20 cellular contexts compared by ENCODE assay signal in genomic region chr6:47595785-47596184, GRCh38.
DNase-seq lines count a peak whose midpoint lies in the region; ATAC-seq and TF ChIP-seq lines count a peak whose summit lies in the region.
"Had no signal": no experiment of that assay in that cellular context is flagged by ENCODE, and none has a peak within 500 bp of the region (broad histone marks: within the 10 kb centered on the region; RNA-seq: fewer than 3 reads in every experiment).

No MANE protein-coding gene starts in this region.

- no TSS peak for BruUV-seq in PC-9 (replicated peaks; lab: Mats Ljungman, UMichigan)

- in situ Hi-C loops in gastrocnemius medialis (cut with MboI; ENCODE audit: low sequenced_read_pairs in 4 of 4) = loop anchor here in 1 of 4 donors (25.0 kb wide), 1 partner anchor 183 kb away; no protein-coding TSS in a partner anchor

- H3K9me2 ChIP-seq in PC-9 (ENCODE audit: insufficient read depth) = no peaks in the 10 kb centered on the region

- no peaks in the 10 kb centered on the region for H3K27me3 ChIP-seq in PC-9 (ENCODE audit: insufficient read depth, low read depth)
- H3K27me3 ChIP-seq in gastrocnemius medialis = no peaks in the 10 kb centered on the region
- H3K27me3 ChIP-seq in left ventricle myocardium inferior (ENCODE audit: low read depth) = no peaks in the 10 kb centered on the region
- H3K27me3 ChIP-seq: BLaER1 treated with 17β-estradiol and CSF1 and Interleukin-3, amounts not matched to agents 10 nM and 100 nM; Peyer's patch had no signal

- H3K36me3 ChIP-seq in PC-9 (ENCODE audit: low read depth) = peaks cover 59% of the 10 kb centered on the region; the same call in 1 of the 2 replicates
- peaks cover 0 to 9% of the 10 kb centered on the region in 2 donors for H3K36me3 ChIP-seq in gastrocnemius medialis
- H3K36me3 ChIP-seq in left ventricle myocardium inferior = peaks cover 43% of the 10 kb centered on the region

- intact Hi-C loops in PC-9 (cut with micrococcal nuclease; ENCODE audit: unreplicated experiment) = no loop called here
- intact Hi-C loops in gastrocnemius medialis (cut with DNase I; ENCODE audit: low total_unique reads) = loop anchor here (10.0 kb wide), 1 partner anchor 181 kb away; no protein-coding TSS in a partner anchor
- intact Hi-C loops in left ventricle myocardium inferior (cut with micrococcal nuclease) = no loop called here

- no peaks in the 10 kb centered on the region for H3K9me3 ChIP-seq in PC-9 (ENCODE audit: insufficient read depth, low read depth)
- no peaks in the 10 kb centered on the region for H3K9me3 ChIP-seq in gastrocnemius medialis
- no peaks in the 10 kb centered on the region for H3K9me3 ChIP-seq in left ventricle myocardium inferior (replicated peaks)
- H3K9me3 ChIP-seq: BLaER1 treated with 17β-estradiol and CSF1 and Interleukin-3, amounts not matched to agents 10 nM and 100 nM; Peyer's patch had no signal

- no peak for TF ChIP-seq CTCF in PC-9 (conservative IDR thresholded peaks at IDR 0.05)
- TF ChIP-seq CTCF in gastrocnemius medialis (IDR thresholded peaks at IDR 0.05 in 4 of 5, conservative IDR thresholded peaks at IDR 0.05 in 1 of 5) = no peak
- no peak for TF ChIP-seq CTCF in left ventricle myocardium inferior (IDR thresholded peaks at IDR 0.05; ENCODE audit: borderline replicate concordance)

- no peaks in the 10 kb centered on the region for H4K20me1 ChIP-seq in PC-9 (ENCODE audit: insufficient read depth)
- H4K20me1 ChIP-seq: BLaER1 treated with 17β-estradiol and CSF1 and Interleukin-3, amounts not matched to agents 10 nM and 100 nM had no signal

- peak; percentile 38 for DNase-seq in DMS53 (lab: John Stamatoyannopoulos, UW)
- DNase-seq in DMS53 treated with DMSO at 0.1 percent for 48 hours (lab: John Stamatoyannopoulos, UW; ENCODE audit: unreplicated experiment) = no peak
- peak; percentile 6 to 69 for DNase-seq in PC-9
- DNase-seq in left kidney (ENCODE audit: low read depth, low spot score) = peak; percentile 74
- DNase-seq in ureter (ENCODE audit: low spot score) = peak; percentile 57
- no peak for DNase-seq in gastrocnemius medialis
- DNase-seq in left ventricle myocardium inferior = no peak
- DNase-seq: 8988T, DMS 273 treated with DMSO at 0.1 percent for 48 hours, EL, H7, IMR-90, NCI-H1436 treated with DMSO at 0.1 percent for 48 hours, NCI-H2081, NCI-H345, NCI-H82, Peyer's patch, SHP77 had no signal

- no peak for TF ChIP-seq POLR2A in gastrocnemius medialis (IDR thresholded peaks at IDR 0.05)

- H3K4me2 ChIP-seq in PC-9 = no peak overlapping the region
- H3K4me2 ChIP-seq: BLaER1 treated with 17β-estradiol and CSF1 and Interleukin-3, amounts not matched to agents 10 nM and 100 nM had no signal

- H3K27ac ChIP-seq in PC-9 = no peak overlapping the region
- no peak overlapping the region for H3K27ac ChIP-seq in gastrocnemius medialis
- no peak overlapping the region for H3K27ac ChIP-seq in left ventricle myocardium inferior (replicated peaks)
- H3K27ac ChIP-seq: BLaER1 treated with 17β-estradiol and CSF1 and Interleukin-3, amounts not matched to agents 10 nM and 100 nM; Peyer's patch had no signal

- no peaks in the 10 kb centered on the region for H3K79me2 ChIP-seq in PC-9 (ENCODE audit: low read depth)

- no peaks in the 10 kb centered on the region for H3F3A ChIP-seq in PC-9 (ENCODE audit: insufficient read depth, low read depth)

- H3K4me3 ChIP-seq in PC-9 = no peak overlapping the region
- no peak overlapping the region for H3K4me3 ChIP-seq in gastrocnemius medialis
- no peak overlapping the region for H3K4me3 ChIP-seq in left ventricle myocardium inferior
- H3K4me3 ChIP-seq: BLaER1 treated with 17β-estradiol and CSF1 and Interleukin-3, amounts not matched to agents 10 nM and 100 nM; Peyer's patch had no signal

- peaks cover 16% of the 10 kb centered on the region for H3K4me1 ChIP-seq in PC-9 (replicated peaks; ENCODE audit: insufficient read depth)
- H3K4me1 ChIP-seq in gastrocnemius medialis = no peaks in the 10 kb centered on the region
- H3K4me1 ChIP-seq in left ventricle myocardium inferior = peaks cover 7% of the 10 kb centered on the region
- H3K4me1 ChIP-seq: BLaER1 treated with 17β-estradiol and CSF1 and Interleukin-3, amounts not matched to agents 10 nM and 100 nM; Peyer's patch had no signal

- no peak for ATAC-seq in gastrocnemius medialis
- ATAC-seq in HG03135 (IDR thresholded peaks at IDR 0.05; ENCODE audit: unreplicated experiment) = no peak

- CTCF ChIA-PET in PC-9 (lab: Charles Lee) = no interaction called here

- POLR2A ChIA-PET in PC-9 (lab: Charles Lee; ENCODE audit: unreplicated experiment) = no interaction called here

- no peak overlapping the region for H2AFZ ChIP-seq in PC-9

Comparison
In these comparisons a context has a peak if more than half of its experiments do, and no peak if none do; other contexts are left out.
1. DNase-seq: peak in DMS53 (single experiment), PC-9 (2 of 2), left kidney (single experiment) and ureter (single experiment); none in DMS53 treated with DMSO at 0.1 percent for 48 hours (single experiment), gastrocnemius medialis (0 of 2) and left ventricle myocardium inferior (single experiment).